In genomic region chr2:212337486-212338343, GRCh38 we compare ENCODE assay signal across 22 cellular contexts.
"Had no signal": no experiment of that assay in that cellular context is flagged by ENCODE, and none has a peak within 500 bp of the region (broad histone marks: within the 10 kb centered on the region; RNA-seq: fewer than 3 reads in every experiment).

No MANE protein-coding gene starts in this region.

- H3K9me3 ChIP-seq: mucosa of descending colon, transverse colon had no signal

- H3K36me3 Mint-ChIP-seq: activated naive CD4-positive, alpha-beta T cell treated with anti-CD3 and anti-CD28 coated beads, Interleukin-2, amount 50 U/mL, for 24 hours; naive thymus-derived CD4-positive, alpha-beta T cell; stimulated activated effector memory CD8-positive, alpha-beta T cell treated with anti-CD3 and anti-CD28 coated beads, Interleukin-12 subunit alpha, Interleukin-12 subunit beta, amount 100 ng/mL, for 72 hours had no signal

- H3K27ac ChIP-seq: transverse colon had no signal

- H3K27ac Mint-ChIP-seq: activated B cell treated with CpG ODN at 0.5 μM for 24 hours; activated CD8-positive, alpha-beta T cell treated with anti-CD3 and anti-CD28 coated beads for 36 hours; activated naive CD4-positive, alpha-beta T cell treated with anti-CD3 and anti-CD28 coated beads, Interleukin-2, amount 50 U/mL, for 24 hours; naive thymus-derived CD4-positive, alpha-beta T cell; stimulated activated effector memory CD8-positive, alpha-beta T cell treated with anti-CD3 and anti-CD28 coated beads, Interleukin-12 subunit alpha, Interleukin-12 subunit beta, amount 100 ng/mL, for 72 hours; T-helper 2 cell treated with Interferon-gamma antibody and Interleukin-4, amounts not matched to agents 5 μg/mL and 100 μg/mL, for 36 hours had no signal

- H3K4me1 ChIP-seq: transverse colon had no signal

- DNase-seq: activated B cell treated with CpG ODN at 0.5 μM for 24 hours; activated CD4-positive, alpha-beta T cell treated with anti-CD3 and anti-CD28 coated beads for 48 hours; activated CD8-positive, alpha-beta T cell treated with anti-CD3 and anti-CD28 coated beads for 36 hours; activated effector memory CD4-positive, alpha-beta T cell treated with Interleukin-2 at 50 U/mL for 16 hours; activated T-cell treated with anti-CD3 and anti-CD28 coated beads, Interleukin-2, amount 50 U/mL, for 4 hours; caudate nucleus; head of caudate nucleus; mucosa of descending colon; naive thymus-derived CD4-positive, alpha-beta T cell; nucleus accumbens; posterior cingulate gyrus; retina; stimulated activated CD4-positive, alpha-beta T cell treated with anti-CD3 and anti-CD28 coated beads, Interleukin-12 subunit alpha, Interleukin-12 subunit beta, amount 100 ng/mL, for 4 hours; stimulated activated CD4-positive, alpha-beta T cell treated with anti-CD3 and anti-CD28 coated beads, Interleukin-2, amount 100 ng/mL, for 24 hours; SW 1271; transverse colon had no signal

- H3K27me3 ChIP-seq: transverse colon had no signal

- FAIRE-seq: colon, frontal cortex had no signal

- H3K4me3 Mint-ChIP-seq: activated B cell treated with CpG ODN at 0.5 μM for 24 hours; activated CD8-positive, alpha-beta T cell treated with anti-CD3 and anti-CD28 coated beads for 36 hours; activated naive CD4-positive, alpha-beta T cell treated with anti-CD3 and anti-CD28 coated beads, Interleukin-2, amount 50 U/mL, for 24 hours; activated T-cell treated with anti-CD3 and anti-CD28 coated beads, Interleukin-2, amount 50 U/mL, for 4 hours; naive thymus-derived CD4-positive, alpha-beta T cell; stimulated activated effector memory CD8-positive, alpha-beta T cell treated with anti-CD3 and anti-CD28 coated beads, Interleukin-12 subunit alpha, Interleukin-12 subunit beta, amount 100 ng/mL, for 72 hours; T-helper 2 cell treated with Interferon-gamma antibody and Interleukin-4, amounts not matched to agents 5 μg/mL and 100 μg/mL, for 36 hours had no signal

- H3K9me3 Mint-ChIP-seq: activated B cell treated with CpG ODN at 0.5 μM for 24 hours; activated CD8-positive, alpha-beta T cell treated with anti-CD3 and anti-CD28 coated beads for 36 hours; activated naive CD4-positive, alpha-beta T cell treated with anti-CD3 and anti-CD28 coated beads, Interleukin-2, amount 50 U/mL, for 24 hours; T-helper 2 cell treated with Interferon-gamma antibody and Interleukin-4, amounts not matched to agents 5 μg/mL and 100 μg/mL, for 36 hours had no signal

- H3K36me3 ChIP-seq: transverse colon had no signal

- H3K4me1 Mint-ChIP-seq: activated B cell treated with CpG ODN at 0.5 μM for 24 hours; activated naive CD4-positive, alpha-beta T cell treated with anti-CD3 and anti-CD28 coated beads, Interleukin-2, amount 50 U/mL, for 24 hours; naive thymus-derived CD4-positive, alpha-beta T cell; stimulated activated effector memory CD8-positive, alpha-beta T cell treated with anti-CD3 and anti-CD28 coated beads, Interleukin-12 subunit alpha, Interleukin-12 subunit beta, amount 100 ng/mL, for 72 hours had no signal

- H3K4me3 ChIP-seq: lung, mucosa of descending colon, transverse colon had no signal

- H3K27me3 Mint-ChIP-seq: activated B cell treated with CpG ODN at 0.5 μM for 24 hours; activated CD8-positive, alpha-beta T cell treated with anti-CD3 and anti-CD28 coated beads for 36 hours; activated naive CD4-positive, alpha-beta T cell treated with anti-CD3 and anti-CD28 coated beads, Interleukin-2, amount 50 U/mL, for 24 hours; naive thymus-derived CD4-positive, alpha-beta T cell had no signal
